Comparison of ENCODE assay signal across 22 cellular contexts in genomic region chr10:310976-311639, GRCh38.
DNase-seq lines count a peak whose midpoint lies in the region; ATAC-seq and TF ChIP-seq lines count a peak whose summit lies in the region.
"Had no signal": no experiment of that assay in that cellular context is flagged by ENCODE, and none has a peak within 500 bp of the region (broad histone marks: within the 10 kb centered on the region; RNA-seq: fewer than 3 reads in every experiment).

No MANE protein-coding gene starts in this region.

- no peak overlapping the region for H2BK12ac ChIP-seq in neuronal stem cell (ENCODE audit: low read length)

- intact Hi-C loops in OCI-LY7 (cut with micrococcal nuclease; ENCODE audit: unreplicated experiment) = no loop called here

- H3F3A ChIP-seq in DOHH2 (ENCODE audit: control insufficient read depth, insufficient read depth) = peaks cover 44% of the 10 kb centered on the region

- no TSS peak for BruUV-seq in OCI-LY7 (replicated peaks; lab: Mats Ljungman, UMichigan)

- peaks cover 3% of the 10 kb centered on the region for H3K79me1 ChIP-seq in neuronal stem cell (ENCODE audit: low read depth, low read length)

- H3K4me3 ChIP-seq in DOHH2 (ENCODE audit: low read length) (peak overlapping the region; percentile 79), OCI-LY7 (ENCODE audit: low read depth, low read length, poor library complexity, severe bottlenecking) (peak overlapping the region; percentile 36), neuronal stem cell (ENCODE audit: low read length in 2 of 2) (no peak overlapping the region)
- H3K4me3 ChIP-seq: sigmoid colon, tibial nerve had no signal

- WGBS in neuronal stem cell (ENCODE audit: extremely low coverage in 2 of 2, insufficient read length in 2 of 2, insufficient replicate concordance in 1 of 2), 2 donors = no CpG with 5 or more reads among the region's 25 CpGs

- POLR2A ChIA-PET in OCI-LY7 (lab: Charles Lee) = no interaction called here

- no peak overlapping the region for H3K4ac ChIP-seq in neuronal stem cell (ENCODE audit: low read length)

- H3K4me3 Mint-ChIP-seq in chondrocyte (ENCODE audit: unreplicated experiment) = no peak overlapping the region
- H3K4me3 Mint-ChIP-seq: activated CD4-positive, alpha-beta T cell treated with anti-CD3 and anti-CD28 coated beads, Interleukin-2, amount 10 ng/mL, durations not matched to agents 7 days and 5 days; central memory CD8-positive, alpha-beta T cell had no signal

- H3K9me3 Mint-ChIP-seq in chondrocyte (ENCODE audit: low read depth) = no peaks in the 10 kb centered on the region
- H3K9me3 Mint-ChIP-seq: activated CD4-positive, alpha-beta T cell treated with anti-CD3 and anti-CD28 coated beads, Interleukin-2, amount 10 ng/mL, durations not matched to agents 7 days and 5 days; central memory CD8-positive, alpha-beta T cell had no signal

- H2AFZ ChIP-seq in OCI-LY7 (ENCODE audit: low read length) (peak overlapping the region; percentile 38; the same call in 1 of the 2 replicates), neuronal stem cell (ENCODE audit: low read length) (no peak overlapping the region)

- TF ChIP-seq CTCF in DOHH2 (IDR thresholded peaks at IDR 0.05; ENCODE audit: low read depth, low read length, poor library complexity, severe bottlenecking) (no peak), OCI-LY7 (conservative IDR thresholded peaks at IDR 0.05; ENCODE audit: low read length) (no peak), chondrocyte (IDR thresholded peaks at IDR 0.05) (no peak)

- no peak for DNase-seq in OCI-LY7 (ENCODE audit: low spot score)
- no peak for DNase-seq in chondrocyte (ENCODE audit: low spot score)
- no peak for DNase-seq in neuronal stem cell (ENCODE audit: low spot score)
- no peak for DNase-seq in NCI-H187 treated with DMSO at 0.1 percent for 48 hours (lab: John Stamatoyannopoulos, UW)
- DNase-seq: activated CD4-positive, alpha-beta T cell treated with anti-CD3 and anti-CD28 coated beads, Interleukin-2, amount 10 ng/mL, durations not matched to agents 7 days and 5 days; activated CD8-positive, alpha-beta memory T cell treated with anti-CD3 and anti-CD28 coated beads, Interleukin-2, amount 50 U/mL, for 48 hours; activated effector memory CD4-positive, alpha-beta T cell treated with anti-CD3 and anti-CD28 coated beads, Interleukin-2, amount 50 U/mL, for 16 hours; amniotic stem cell; effector CD4-positive, alpha-beta T cell; erythroblast; mesenchymal stem cell; NCI-H1105 treated with DMSO at 0.1 percent for 48 hours; NCI-H510A treated with DMSO at 0.1 percent for 48 hours; OCI-M1; SIG-M5; sigmoid colon had no signal

- H3K4me1 Mint-ChIP-seq in chondrocyte (ENCODE audit: low read depth) = peaks cover 45% of the 10 kb centered on the region

- no peak overlapping the region for H2BK5ac ChIP-seq in neuronal stem cell (ENCODE audit: low read length)

- H3K79me2 ChIP-seq in DOHH2 (ENCODE audit: control insufficient read depth, low read length) (peaks cover 61% of the 10 kb centered on the region), OCI-LY7 (ENCODE audit: insufficient read depth, low read depth, low read length) (no peaks in the 10 kb centered on the region)

- no peak overlapping the region for H3K9ac ChIP-seq in neuronal stem cell (ENCODE audit: low read depth, low read length, poor library complexity)

- H3K27ac Mint-ChIP-seq in chondrocyte (ENCODE audit: unreplicated experiment) = peak overlapping the region; percentile 70
- H3K27ac Mint-ChIP-seq: activated CD4-positive, alpha-beta T cell treated with anti-CD3 and anti-CD28 coated beads, Interleukin-2, amount 10 ng/mL, durations not matched to agents 7 days and 5 days had no signal

- H3K27me3 Mint-ChIP-seq in chondrocyte (ENCODE audit: low read depth) = no peaks in the 10 kb centered on the region
- H3K27me3 Mint-ChIP-seq: activated CD4-positive, alpha-beta T cell treated with anti-CD3 and anti-CD28 coated beads, Interleukin-2, amount 10 ng/mL, durations not matched to agents 7 days and 5 days; central memory CD8-positive, alpha-beta T cell had no signal

- no peak overlapping the region for H4K91ac ChIP-seq in neuronal stem cell (ENCODE audit: low read depth, low read length, poor library complexity)

- TF ChIP-seq POLR2A in GM18505 (IDR thresholded peaks at IDR 0.05; ENCODE audit: borderline replicate concordance, extremely low read depth, insufficient read depth, insufficient read length) = no peak

- H3K4me1 ChIP-seq in DOHH2 (ENCODE audit: control insufficient read depth, low read length) = peaks cover 100% of the 10 kb centered on the region
- peaks cover 100% of the 10 kb centered on the region for H3K4me1 ChIP-seq in OCI-LY7 (ENCODE audit: insufficient read depth, low read length, poor library complexity, severe bottlenecking)
- H3K4me1 ChIP-seq in neuronal stem cell (ENCODE audit: control insufficient read depth in 2 of 2, insufficient read depth in 1 of 2, low read depth in 1 of 2, low read length in 2 of 2) = no peaks in the 10 kb centered on the region
- H3K4me1 ChIP-seq: sigmoid colon had no signal

- H3K27me3 ChIP-seq in DOHH2 (ENCODE audit: control insufficient read depth, low read length) = no peaks in the 10 kb centered on the region
- no peaks in the 10 kb centered on the region for H3K27me3 ChIP-seq in neuronal stem cell (ENCODE audit: control insufficient read depth in 3 of 3, insufficient read depth in 3 of 3, low read depth in 1 of 3, low read length in 3 of 3)
- H3K27me3 ChIP-seq: sigmoid colon, tibial nerve had no signal

- H3K18ac ChIP-seq in neuronal stem cell (ENCODE audit: low read length) = no peak overlapping the region

- H3K4me2 ChIP-seq in DOHH2 (ENCODE audit: low read length) (peak overlapping the region; percentile 99), OCI-LY7 (ENCODE audit: low read length) (peak overlapping the region; percentile 73), neuronal stem cell (ENCODE audit: insufficient read depth, low read length, poor library complexity, severe bottlenecking) (no peak overlapping the region)

- H3K36me3 ChIP-seq in DOHH2 (ENCODE audit: control insufficient read depth, low read length) = peaks cover 71% of the 10 kb centered on the region
- peaks cover 25% of the 10 kb centered on the region; the same call in 1 of the 2 replicates for H3K36me3 ChIP-seq in OCI-LY7 (ENCODE audit: insufficient read depth, low read length)
- peaks cover 10 to 67% of the 10 kb centered on the region in 2 donors for H3K36me3 ChIP-seq in neuronal stem cell (replicated peaks in 1 of 2; ENCODE audit: control insufficient read depth in 2 of 2, insufficient read depth in 2 of 2, low read length in 2 of 2)

- no peak overlapping the region for H2BK15ac ChIP-seq in neuronal stem cell (ENCODE audit: low read length)

- H3K9me2 ChIP-seq in DOHH2 (replicated peaks; ENCODE audit: control insufficient read depth, low read length) (no peaks in the 10 kb centered on the region), OCI-LY7 (ENCODE audit: insufficient read depth, low read length) (no peaks in the 10 kb centered on the region)

- H3K27ac ChIP-seq in DOHH2 (ENCODE audit: low read depth, low read length) = peak overlapping the region; percentile 98
- H3K27ac ChIP-seq in OCI-LY7 (ENCODE audit: low read depth, low read length, poor library complexity, severe bottlenecking) = peak overlapping the region; percentile 65
- H3K27ac ChIP-seq in neuronal stem cell (replicated peaks; ENCODE audit: low read length) = no peak overlapping the region
- H3K27ac ChIP-seq: sigmoid colon, tibial nerve had no signal

- no peak overlapping the region for H2AK5ac ChIP-seq in neuronal stem cell (ENCODE audit: low read depth, low read length)

- H4K20me1 ChIP-seq in DOHH2 (ENCODE audit: control insufficient read depth, insufficient read depth, low read depth, low read length) (no peaks in the 10 kb centered on the region), OCI-LY7 (ENCODE audit: insufficient read depth, low read length) (no peaks in the 10 kb centered on the region)

- CTCF ChIA-PET in OCI-LY7 (lab: Charles Lee; ENCODE audit: unreplicated experiment) = no interaction called here

- H3K36me3 Mint-ChIP-seq in chondrocyte (ENCODE audit: low read depth) = peaks cover 26% of the 10 kb centered on the region

- H3K9me3 ChIP-seq in DOHH2 (ENCODE audit: control insufficient read depth, insufficient read depth, low read length) = no peaks in the 10 kb centered on the region
- no peaks in the 10 kb centered on the region for H3K9me3 ChIP-seq in OCI-LY7 (ENCODE audit: low read length)
- no peaks in the 10 kb centered on the region for H3K9me3 ChIP-seq in neuronal stem cell (replicated peaks in 1 of 2; ENCODE audit: control insufficient read depth in 2 of 2, insufficient read depth in 1 of 2, low read depth in 1 of 2, low read length in 2 of 2)
- H3K9me3 ChIP-seq: sigmoid colon, tibial nerve had no signal

- no peak overlapping the region for H4K8ac ChIP-seq in neuronal stem cell (ENCODE audit: low read depth, low read length)

- ATAC-seq in GM18520 (IDR thresholded peaks at IDR 0.05; ENCODE audit: unreplicated experiment) (no peak), GM18907 (IDR thresholded peaks at IDR 0.05; ENCODE audit: unreplicated experiment) (no peak), GM18505 (IDR thresholded peaks at IDR 0.05; ENCODE audit: unreplicated experiment) (no peak)

- H3K23ac ChIP-seq in neuronal stem cell (ENCODE audit: low read depth, low read length, poor library complexity) = no peak overlapping the region

- H3K14ac ChIP-seq in neuronal stem cell (ENCODE audit: low read length) = peak overlapping the region; percentile 12

- no peak overlapping the region for H2BK120ac ChIP-seq in neuronal stem cell (ENCODE audit: low read depth, low read length)

Comparison
In these comparisons a context has a peak if more than half of its experiments do, and no peak if none do; other contexts are left out.
1. H3K4me3 ChIP-seq: peak in DOHH2 (single experiment) and OCI-LY7 (single experiment); none in neuronal stem cell (0 of 2).